ENCODE assay signal across 16 cellular contexts in genomic region chr11:73055655-73056354, GRCh38.
"Had no signal": no experiment of that assay in that cellular context is flagged by ENCODE, and none has a peak within 500 bp of the region (broad histone marks: within the 10 kb centered on the region; RNA-seq: fewer than 3 reads in every experiment).

No MANE protein-coding gene starts in this region.

- ATAC-seq: activated CD4-positive, CD25-positive, alpha-beta regulatory T cell treated with anti-CD3 and anti-CD28 coated beads, Interleukin-2, amount 50 U/mL, for 24 hours; esophagus mucosa; naive thymus-derived CD4-positive, alpha-beta T cell had no signal

- H3K27me3 Mint-ChIP-seq: activated naive CD4-positive, alpha-beta T cell treated with anti-CD3 and anti-CD28 coated beads, Interleukin-2, amount 50 U/mL, for 24 hours; naive thymus-derived CD4-positive, alpha-beta T cell had no signal

- H3K27ac Mint-ChIP-seq: activated naive CD4-positive, alpha-beta T cell treated with anti-CD3 and anti-CD28 coated beads, Interleukin-2, amount 50 U/mL, for 24 hours; endodermal cell; T-helper 1 cell treated with Interleukin-12 subunit alpha and Interleukin-12 subunit beta and Interleukin-4 antibody, amounts not matched to agents 30 μg/mL and 1 μg/mL, for 36 hours had no signal

- H3K4me3 ChIP-seq: lung, transverse colon had no signal

- H3K9me3 Mint-ChIP-seq: activated naive CD4-positive, alpha-beta T cell treated with anti-CD3 and anti-CD28 coated beads, Interleukin-2, amount 50 U/mL, for 24 hours; endodermal cell; T-helper 1 cell treated with Interleukin-12 subunit alpha and Interleukin-12 subunit beta and Interleukin-4 antibody, amounts not matched to agents 30 μg/mL and 1 μg/mL, for 36 hours had no signal

- DNase-seq: amygdala; brain microvascular endothelial cell; endodermal cell; hypothalamus; naive thymus-derived CD4-positive, alpha-beta T cell; posterior cingulate gyrus; small intestine; stimulated activated naive CD4-positive, alpha-beta T cell; substantia nigra; transverse colon had no signal

- H3K27ac ChIP-seq: brain microvascular endothelial cell, neutrophil, transverse colon had no signal

- H3K4me3 Mint-ChIP-seq: activated naive CD4-positive, alpha-beta T cell treated with anti-CD3 and anti-CD28 coated beads, Interleukin-2, amount 50 U/mL, for 24 hours; endodermal cell; naive thymus-derived CD4-positive, alpha-beta T cell; T-helper 1 cell treated with Interleukin-12 subunit alpha and Interleukin-12 subunit beta and Interleukin-4 antibody, amounts not matched to agents 30 μg/mL and 1 μg/mL, for 36 hours had no signal

- H3K9me3 ChIP-seq: neutrophil, transverse colon had no signal

- H3K36me3 ChIP-seq: brain microvascular endothelial cell, neutrophil, transverse colon had no signal

- FAIRE-seq: small intestine had no signal

- H3K4me1 Mint-ChIP-seq: endodermal cell had no signal

- H3K27me3 ChIP-seq: brain microvascular endothelial cell, neutrophil, transverse colon had no signal
